ENCODE assay signal across 13 cellular contexts in genomic region chr4:74968456-74969164, GRCh38. TPM values are rescaled to one million over a fixed set of nuclear protein-coding genes. Genes with fewer than 3 reads are reported as not detected.
A peak's percentile ranks its signal among the peaks of the same experiment; 100 is the strongest.
DNase-seq lines count a peak whose midpoint lies in the region; ATAC-seq and TF ChIP-seq lines count a peak whose summit lies in the region.
"Had no signal": no experiment of that assay in that cellular context is flagged by ENCODE, and none has a peak within 500 bp of the region (broad histone marks: within the 10 kb centered on the region; RNA-seq: fewer than 3 reads in every experiment).

No MANE protein-coding gene starts in this region.

- intact Hi-C loops in heart left ventricle (cut with DNase I): loop anchor here in 1 of 10 donors (1.0 to 5.0 kb wide), 2 partner anchors 25 to 36 kb away; partner anchors contain the start of gene PARM1
- intact Hi-C loops in Right ventricle myocardium inferior (cut with DNase I): no loop called here
- intact Hi-C loops in aorta (cut with DNase I): no loop called here

- H3K4me1 ChIP-seq in heart left ventricle (peaks cover 0 to 59% (median 20%) of the 10 kb centered on the region in 12 donors), thoracic aorta (ENCODE audit: control insufficient read depth in 1 of 2, low read depth in 2 of 2) (peaks cover 24 to 79% of the 10 kb centered on the region in 2 donors), aorta (ENCODE audit: control insufficient read depth in 1 of 2, insufficient read depth in 2 of 2, low read length in 2 of 2) (peaks cover 12 to 19% of the 10 kb centered on the region in 2 donors)
- H3K4me1 ChIP-seq: A549 had no signal

- ATAC-seq in heart left ventricle: no peak
- no peak for ATAC-seq in Right ventricle myocardium inferior
- peak; percentile 43 for ATAC-seq in GM21786 (IDR thresholded peaks at IDR 0.05; ENCODE audit: unreplicated experiment)
- ATAC-seq in HG03378 (IDR thresholded peaks at IDR 0.05; ENCODE audit: unreplicated experiment): peak; percentile 68
- no peak for ATAC-seq in thoracic aorta (ENCODE audit: insufficient number of reproducible peaks, low FRiP score, low read depth)
- ATAC-seq in aorta (ENCODE audit: low FRiP score): no peak
- ATAC-seq: A549, Panc1 had no signal

- H3K27ac ChIP-seq in heart left ventricle (peak overlapping the region in 10 of 12 donors; percentile 45 to 89 (median 79)), thoracic aorta (peak overlapping the region; percentile 55 to 64), aorta (ENCODE audit: low read depth in 1 of 2, low read length in 2 of 2) (peak overlapping the region in 1 of 2 donors; percentile 26)
- H3K27ac ChIP-seq: A549 had no signal

- H3K9me3 ChIP-seq in heart left ventricle (peaks cover 0 to 5% (median 0%) of the 10 kb centered on the region in 12 donors), thoracic aorta (no peaks in the 10 kb centered on the region), aorta (ENCODE audit: control insufficient read depth, low read length) (no peaks in the 10 kb centered on the region)
- H3K9me3 ChIP-seq: A549 had no signal

- no peaks in the 10 kb centered on the region for H3K27me3 ChIP-seq in heart left ventricle
- no peaks in the 10 kb centered on the region for H3K27me3 ChIP-seq in thoracic aorta (replicated peaks; ENCODE audit: insufficient read depth)
- no peaks in the 10 kb centered on the region for H3K27me3 ChIP-seq in aorta (ENCODE audit: control insufficient read depth in 1 of 2, insufficient read depth in 2 of 2, low read length in 1 of 2)

- TF ChIP-seq CTCF in heart left ventricle (IDR thresholded peaks at IDR 0.05) (no peak), thoracic aorta (IDR thresholded peaks at IDR 0.05) (no peak)

- WGBS in heart left ventricle, 4 donors: 55 to 73% (median 63%) methylated on average over 2 of the region's 2 CpGs
- WGBS in aorta, 2 donors: 56 to 61% methylated on average over 2 of the region's 2 CpGs

- TF ChIP-seq POLR2A in heart left ventricle (IDR thresholded peaks at IDR 0.05): no peak

- DNase-seq in heart left ventricle (no peak), Right ventricle myocardium inferior (ENCODE audit: missing footprints) (no peak), thoracic aorta (ENCODE audit: low spot score) (no peak), C1 segment of cervical spinal cord (lab: John Stamatoyannopoulos, UW) (no peak), aorta (no peak), NCI-H1436 treated with DMSO at 0.1 percent for 48 hours (lab: John Stamatoyannopoulos, UW) (no peak)
- DNase-seq: activated CD4-positive, alpha-beta T cell treated with anti-CD3 and anti-CD28 coated beads, Interleukin-2, amount 50 U/mL, for 48 hours; activated naive CD4-positive, alpha-beta T cell treated with anti-CD3 and anti-CD28 coated beads, Interleukin-2, amount 50 U/mL, for 16 hours; DMS79 treated with DMSO at 0.1 percent for 48 hours had no signal

- H3K4me3 ChIP-seq in heart left ventricle (no peak overlapping the region), thoracic aorta (no peak overlapping the region), aorta (ENCODE audit: low read length in 2 of 2) (no peak overlapping the region)
- H3K4me3 ChIP-seq: A549 had no signal

- H3K36me3 ChIP-seq in heart left ventricle (no peaks in the 10 kb centered on the region), thoracic aorta (no peaks in the 10 kb centered on the region), aorta (ENCODE audit: control insufficient read depth in 1 of 2, insufficient read depth in 2 of 2, low read length in 1 of 2) (no peaks in the 10 kb centered on the region)

RNA-seq across cellular contexts. Expression of gene PARM1, which starts 35.7 kb away (rescaled TPM):
- total RNA-seq in heart left ventricle (100 to 1,000 TPM in 5 of 9 donors, 10 to 100 TPM in 4; 40.1 to 144 (median 103) TPM), Right ventricle myocardium inferior (58.7 TPM), thoracic aorta (100 to 1,000 TPM; 127 to 263 TPM), aorta (100 to 1,000 TPM in 1 of 2 donors, 10 to 100 TPM in 1; 48.5 to 202 TPM)
- polyA plus RNA-seq in heart left ventricle (10 to 100 TPM; 28.8 to 51.2 TPM), aorta (100 to 1,000 TPM in 1 of 2 donors, 10 to 100 TPM in 1; 42.6 to 112 TPM)

Comparison
In these comparisons a context has a peak if more than half of its experiments do, and no peak if none do; other contexts are left out.
1. ATAC-seq: peak in GM21786 (single experiment) and HG03378 (single experiment); none in heart left ventricle (0 of 4), Right ventricle myocardium inferior (single experiment), thoracic aorta (single experiment) and aorta (single experiment).